Comparison of ENCODE assay signal across 11 cellular contexts in the genomic region with DNA sequence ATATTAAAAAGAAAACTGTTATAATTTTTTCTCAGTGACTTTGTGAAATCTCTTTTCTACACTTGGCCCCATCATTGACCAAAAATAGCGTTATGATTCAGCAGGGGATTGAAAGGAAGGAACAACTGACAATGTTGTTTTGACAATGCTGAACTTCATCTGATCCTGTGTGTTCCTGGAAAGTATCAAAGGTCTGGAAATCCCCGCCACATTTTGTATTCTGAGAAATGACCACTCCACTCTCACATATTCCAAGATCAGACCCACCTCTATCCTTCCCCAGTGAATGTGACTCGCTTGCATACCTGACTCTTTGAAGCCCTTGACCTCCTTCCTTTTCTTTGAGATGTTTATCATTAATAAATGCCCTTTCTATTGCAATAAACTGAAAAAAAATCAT. TPM values are rescaled to one million over a fixed set of nuclear protein-coding genes. Genes with fewer than 3 reads are reported as not detected.
DNase-seq lines count a peak whose midpoint lies in the region; ATAC-seq, FAIRE-seq and TF ChIP-seq lines count a peak whose summit lies in the region.
"Had no signal": no experiment of that assay in that cellular context is flagged by ENCODE, and none has a peak within 500 bp of the region (broad histone marks: within the 10 kb centered on the region; RNA-seq: fewer than 3 reads in every experiment).

No MANE protein-coding gene starts in this region.

- ATAC-seq in GM18870 (IDR thresholded peaks at IDR 0.05; ENCODE audit: unreplicated experiment) (peak; percentile 83), GM18520 (IDR thresholded peaks at IDR 0.05; ENCODE audit: unreplicated experiment) (no peak)

- H3K36me3 ChIP-seq in kidney (ENCODE audit: control insufficient read depth in 1 of 2, insufficient read depth in 2 of 2, low read length in 2 of 2): no peaks in the 10 kb centered on the region

- no peaks in the 10 kb centered on the region for H3K9me3 ChIP-seq in kidney (ENCODE audit: control insufficient read depth in 1 of 2, low read length in 2 of 2)
- H3K9me3 ChIP-seq: Caco-2 had no signal

- TF ChIP-seq CTCF in choroid plexus epithelial cell (conservative IDR thresholded peaks at IDR 0.05; ENCODE audit: low read depth, low read length) (no peak), kidney (IDR thresholded peaks at IDR 0.05; ENCODE audit: borderline replicate concordance, extremely low read depth, insufficient read depth) (no peak), GM20000 (IDR thresholded peaks at IDR 0.05; ENCODE audit: extremely low read depth, missing control alignments) (no peak)

- H3K27ac ChIP-seq in kidney (ENCODE audit: low read depth in 2 of 2, low read length in 2 of 2): no peak overlapping the region

- no peak for FAIRE-seq in kidney (lab: Jason Lieb, UNC)

- no peak overlapping the region for H3K4me3 ChIP-seq in choroid plexus epithelial cell (ENCODE audit: low read depth, low read length)
- H3K4me3 ChIP-seq in kidney (ENCODE audit: low read length in 2 of 2): no peak overlapping the region

- peaks cover 4 to 8% of the 10 kb centered on the region in 2 donors for H3K4me1 ChIP-seq in kidney (ENCODE audit: control insufficient read depth in 1 of 2, insufficient read depth in 1 of 2, low read depth in 1 of 2, low read length in 2 of 2)
- H3K4me1 ChIP-seq: Caco-2 had no signal

- DNase-seq in MV-4-11 (lab: John Stamatoyannopoulos, UW) (peak; percentile 9), choroid plexus epithelial cell (ENCODE audit: low read depth) (peak; percentile 81), pulmonary artery endothelial cell (ENCODE audit: low read depth, low spot score) (peak; percentile 60), kidney (no peak), LoVo (ENCODE audit: low spot score) (no peak), GM20000 (ENCODE audit: low spot score) (no peak)
- DNase-seq: amygdala, Caco-2, NCI-H510A had no signal

- intact Hi-C loops in kidney (cut with DNase I): no loop called here

- no peak overlapping the region for H3K9ac ChIP-seq in kidney (ENCODE audit: low read length in 2 of 2)

RNA-seq across cellular contexts. Expression of gene RIOX2, which starts 9.7 kb away (rescaled TPM):
- 27.4 and 33.6 TPM in 2 replicates for total RNA-seq in pulmonary artery endothelial cell
- 26.7 TPM for total RNA-seq in kidney
- polyA plus RNA-seq in kidney (ENCODE audit: insufficient read depth, low read depth, low replicate concordance): 19.8 TPM

RNA-seq across cellular contexts. Expression of gene GABRR3, which starts 53.2 kb away (rescaled TPM):
- total RNA-seq in pulmonary artery endothelial cell: not detected in 2 replicates
- not detected for total RNA-seq in kidney
- not detected for polyA plus RNA-seq in kidney (ENCODE audit: insufficient read depth, low read depth, low replicate concordance)
- total RNA-seq: Caco-2 had no signal

Comparison
In these comparisons a context has a peak if more than half of its experiments do, and no peak if none do; other contexts are left out.
1. DNase-seq: peak in MV-4-11 (single experiment), choroid plexus epithelial cell (single experiment) and pulmonary artery endothelial cell (single experiment); none in kidney (single experiment), LoVo (single experiment) and GM20000 (single experiment).